ENCODE assay signal across 7 cellular contexts in genomic region chr2:200878289-200878688, GRCh38.
"Had no signal": no experiment of that assay in that cellular context is flagged by ENCODE, and none has a peak within 500 bp of the region (broad histone marks: within the 10 kb centered on the region; RNA-seq: fewer than 3 reads in every experiment).

No MANE protein-coding gene starts in this region.

- ATAC-seq: HCT116 had no signal

- H3K9me3 ChIP-seq: HAP-1 had no signal

- H3K4me3 ChIP-seq: GM23248, HAP-1 had no signal

- FAIRE-seq: HTR-8/SVneo had no signal

- H3K9ac ChIP-seq: GM23248 had no signal

- H3K27ac ChIP-seq: GM23248 had no signal

- H3K4me1 ChIP-seq: HAP-1 had no signal

- H2AFZ ChIP-seq: GM23248 had no signal

- DNase-seq: GM23248, GOT3, H7, HFFc6 had no signal
